ENCODE assay signal across 18 cellular contexts in the genomic region with DNA sequence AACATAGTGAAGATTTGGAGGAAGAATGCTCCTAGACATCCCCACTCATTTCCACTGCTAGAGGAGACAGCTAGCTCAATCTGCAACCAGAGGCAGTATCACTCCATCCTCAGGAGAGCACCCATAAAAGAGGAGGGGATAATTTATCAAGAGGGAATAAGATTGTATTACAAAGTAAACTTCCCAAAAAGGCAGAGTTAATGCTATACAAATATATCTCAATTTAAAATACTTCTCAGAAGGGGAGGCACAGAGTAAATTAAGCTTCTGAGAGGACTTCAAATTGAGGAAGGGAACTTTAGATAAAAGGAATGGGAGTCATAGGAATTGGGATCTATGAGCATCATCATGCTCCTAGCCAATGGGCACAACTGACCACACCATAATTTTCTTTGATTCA.
"Had no signal": no experiment of that assay in that cellular context is flagged by ENCODE, and none has a peak within 500 bp of the region (broad histone marks: within the 10 kb centered on the region; RNA-seq: fewer than 3 reads in every experiment).

No MANE protein-coding gene starts in this region.

- H3K27me3 Mint-ChIP-seq: naive B cell; progenitor cell of endocrine pancreas; stimulated activated naive B cell treated with anti-CD40 and anti-IgM and Interleukin-4, amounts not matched to agents 10 μg/mL and 1 μg/mL and 100 μg/mL, for 72 hours had no signal

- ATAC-seq: natural killer cell; right lobe of liver; stimulated activated naive B cell treated with anti-CD40 and anti-IgM and Interleukin-4, amounts not matched to agents 10 μg/mL and 1 μg/mL and 100 μg/mL, for 72 hours; stimulated activated naive CD8-positive, alpha-beta T cell treated with anti-CD3 and anti-CD28 coated beads, Interleukin-15, Interleukin-2, amounts not matched to agents 100 U/mL and 50 U/mL, for 24 hours; upper lobe of right lung had no signal

- H3K36me3 Mint-ChIP-seq: mesothelial cell of epicardium, natural killer cell had no signal

- DNase-seq: islet precursor cell; left ventricle myocardium inferior; mesendoderm; naive B cell; natural killer cell; ovary; right lobe of liver; stimulated activated CD4-positive, alpha-beta T cell treated with anti-CD3 and anti-CD28 coated beads, Interleukin-1b, Interleukin-23, amount 100 ng/mL, for 48 hours; stimulated activated CD4-positive, alpha-beta T cell treated with anti-CD3 and anti-CD28 coated beads, Interleukin-4, amount 100 ng/mL, for 1 hour; stimulated activated naive B cell treated with anti-CD40 and anti-IgM and Interleukin-4, amounts not matched to agents 10 μg/mL and 1 μg/mL and 100 μg/mL, for 72 hours; stimulated activated naive CD8-positive, alpha-beta T cell treated with anti-CD3 and anti-CD28 coated beads, Interleukin-15, Interleukin-2, amounts not matched to agents 100 U/mL and 50 U/mL, for 24 hours; stomach; testis; thyroid gland; transverse colon; upper lobe of right lung had no signal

- H3K4me3 Mint-ChIP-seq: mesothelial cell of epicardium; natural killer cell; stimulated activated naive B cell treated with anti-CD40 and anti-IgM and Interleukin-4, amounts not matched to agents 10 μg/mL and 1 μg/mL and 100 μg/mL, for 72 hours had no signal

- H3K27ac Mint-ChIP-seq: mesothelial cell of epicardium; natural killer cell; progenitor cell of endocrine pancreas; stimulated activated naive B cell treated with anti-CD40 and anti-IgM and Interleukin-4, amounts not matched to agents 10 μg/mL and 1 μg/mL and 100 μg/mL, for 72 hours had no signal

- H3K9me3 Mint-ChIP-seq: mesothelial cell of epicardium; natural killer cell; stimulated activated naive B cell treated with anti-CD40 and anti-IgM and Interleukin-4, amounts not matched to agents 10 μg/mL and 1 μg/mL and 100 μg/mL, for 72 hours had no signal
